ENCODE assay signal across 29 cellular contexts in genomic region chr22:44091751-44092150, GRCh38.
"Had no signal": no experiment of that assay in that cellular context is flagged by ENCODE, and none has a peak within 500 bp of the region (broad histone marks: within the 10 kb centered on the region; RNA-seq: fewer than 3 reads in every experiment).

No MANE protein-coding gene starts in this region.

- H3K27me3 ChIP-seq: ascending aorta, cardiac muscle cell, esophagus muscularis mucosa, gastrocnemius medialis, heart left ventricle had no signal

- DNase-seq: activated CD4-positive, CD25-positive, alpha-beta regulatory T cell; activated CD4-positive, CD25-positive, alpha-beta regulatory T cell treated with anti-CD3 and anti-CD28 coated beads, Interleukin-2, amount 50 U/mL, for 72 hours; activated CD8-positive, alpha-beta memory T cell treated with anti-CD3 and anti-CD28 coated beads, Interleukin-2, amount 10 ng/mL, durations not matched to agents 7 days and 5 days; activated CD8-positive, alpha-beta memory T cell treated with anti-CD3 and anti-CD28 coated beads, Interleukin-2, amount 50 U/mL, for 4 hours; activated gamma-delta T cell; activated naive CD4-positive, alpha-beta T cell; activated naive CD8-positive, alpha-beta T cell treated with anti-CD3 and anti-CD28 coated beads, Interleukin-2, amount 10 ng/mL, durations not matched to agents 7 days and 5 days; activated T-cell treated with anti-CD3 and anti-CD28 coated beads, Interleukin-2, amount 50 U/mL, for 1 hour; cortex of kidney; effector CD4-positive, alpha-beta T cell; effector memory CD8-positive, alpha-beta T cell; foreskin keratinocyte; gastrocnemius medialis; glutamatergic neuron had no signal

- H3K27ac Mint-ChIP-seq: activated CD4-positive, alpha-beta memory T cell treated with anti-CD3 and anti-CD28 coated beads for 36 hours; activated CD4-positive, alpha-beta T cell treated with anti-CD3 and anti-CD28 coated beads for 36 hours; activated CD4-positive, alpha-beta T cell treated with anti-CD3 and anti-CD28 coated beads, Interleukin-2, amount 10 ng/mL, durations not matched to agents 24 days and 14 days; activated CD8-positive, alpha-beta memory T cell treated with anti-CD3 and anti-CD28 coated beads, Interleukin-2, amount 10 ng/mL, durations not matched to agents 7 days and 5 days; activated CD8-positive, alpha-beta T cell treated with anti-CD3 and anti-CD28 coated beads, Interleukin-2, amount 10 ng/mL, durations not matched to agents 7 days and 5 days; activated naive CD4-positive, alpha-beta T cell treated with anti-CD3 and anti-CD28 coated beads, Interleukin-2, amount 10 ng/mL, durations not matched to agents 7 days and 5 days; activated naive CD4-positive, alpha-beta T cell treated with anti-CD3 and anti-CD28 coated beads, Interleukin-2, amount 50 U/mL, for 72 hours; activated naive CD8-positive, alpha-beta T cell treated with anti-CD3 and anti-CD28 coated beads, Interleukin-2, amount 10 ng/mL, durations not matched to agents 7 days and 5 days; activated T-helper 1 cell treated with anti-CD3 and anti-CD28 coated beads, Interleukin-12 subunit alpha, Interleukin-12 subunit beta, Interleukin-2, Interleukin-4 antibody, amounts not matched to agents 30 ng/mL and 10 ng/mL and 1 ng/mL, durations not matched to agents 14 hours and 24 hours and 36 hours; effector memory CD8-positive, alpha-beta T cell; T-helper 2 cell treated with Interferon-gamma antibody and Interleukin-4, amounts not matched to agents 5 μg/mL and 100 μg/mL, for 36 hours had no signal

- H3K4me1 ChIP-seq: breast epithelium had no signal

- ATAC-seq: foreskin keratinocyte, gastrocnemius medialis, heart left ventricle had no signal

- H3K4me3 Mint-ChIP-seq: activated CD4-positive, alpha-beta memory T cell treated with anti-CD3 and anti-CD28 coated beads for 36 hours; activated CD4-positive, alpha-beta T cell treated with anti-CD3 and anti-CD28 coated beads for 36 hours; activated CD4-positive, alpha-beta T cell treated with anti-CD3 and anti-CD28 coated beads, Interleukin-2, amount 10 ng/mL, durations not matched to agents 24 days and 14 days; activated CD8-positive, alpha-beta memory T cell treated with anti-CD3 and anti-CD28 coated beads, Interleukin-2, amount 10 ng/mL, durations not matched to agents 7 days and 5 days; activated CD8-positive, alpha-beta T cell treated with anti-CD3 and anti-CD28 coated beads, Interleukin-2, amount 10 ng/mL, durations not matched to agents 7 days and 5 days; activated naive CD4-positive, alpha-beta T cell treated with anti-CD3 and anti-CD28 coated beads, Interleukin-2, amount 10 ng/mL, durations not matched to agents 7 days and 5 days; activated naive CD8-positive, alpha-beta T cell treated with anti-CD3 and anti-CD28 coated beads, Interleukin-2, amount 10 ng/mL, durations not matched to agents 7 days and 5 days; activated T-helper 1 cell treated with anti-CD3 and anti-CD28 coated beads, Interleukin-12 subunit alpha, Interleukin-12 subunit beta, Interleukin-2, Interleukin-4 antibody, amounts not matched to agents 30 ng/mL and 10 ng/mL and 1 ng/mL, durations not matched to agents 14 hours and 24 hours and 36 hours; brain; effector memory CD8-positive, alpha-beta T cell; T-helper 1 cell treated with Interleukin-12 subunit alpha and Interleukin-12 subunit beta and Interleukin-4 antibody, amounts not matched to agents 30 μg/mL and 1 μg/mL, for 36 hours; T-helper 2 cell treated with Interferon-gamma antibody and Interleukin-4, amounts not matched to agents 5 μg/mL and 100 μg/mL, for 36 hours had no signal

- H3K27me3 Mint-ChIP-seq: activated CD4-positive, alpha-beta memory T cell treated with anti-CD3 and anti-CD28 coated beads for 36 hours; activated CD4-positive, alpha-beta T cell treated with anti-CD3 and anti-CD28 coated beads for 36 hours; activated CD4-positive, alpha-beta T cell treated with anti-CD3 and anti-CD28 coated beads, Interleukin-2, amount 10 ng/mL, durations not matched to agents 24 days and 14 days; activated CD8-positive, alpha-beta memory T cell treated with anti-CD3 and anti-CD28 coated beads, Interleukin-2, amount 10 ng/mL, durations not matched to agents 7 days and 5 days; activated naive CD4-positive, alpha-beta T cell treated with anti-CD3 and anti-CD28 coated beads, Interleukin-2, amount 10 ng/mL, durations not matched to agents 7 days and 5 days; activated naive CD8-positive, alpha-beta T cell treated with anti-CD3 and anti-CD28 coated beads, Interleukin-2, amount 10 ng/mL, durations not matched to agents 7 days and 5 days; brain; effector memory CD8-positive, alpha-beta T cell had no signal

- H3K9me3 ChIP-seq: ascending aorta, breast epithelium, esophagus muscularis mucosa, gastrocnemius medialis, heart left ventricle had no signal

- H3K36me3 ChIP-seq: ascending aorta, breast epithelium, cardiac muscle cell had no signal

- H3K27ac ChIP-seq: ascending aorta, breast epithelium, cardiac muscle cell, esophagus muscularis mucosa, foreskin keratinocyte, heart left ventricle had no signal

- H3K9me3 Mint-ChIP-seq: activated CD4-positive, alpha-beta memory T cell treated with anti-CD3 and anti-CD28 coated beads for 36 hours; activated CD4-positive, alpha-beta T cell treated with anti-CD3 and anti-CD28 coated beads, Interleukin-2, amount 10 ng/mL, durations not matched to agents 24 days and 14 days; activated naive CD4-positive, alpha-beta T cell treated with anti-CD3 and anti-CD28 coated beads, Interleukin-2, amount 10 ng/mL, durations not matched to agents 7 days and 5 days; activated naive CD4-positive, alpha-beta T cell treated with anti-CD3 and anti-CD28 coated beads, Interleukin-2, amount 50 U/mL, for 72 hours; activated naive CD8-positive, alpha-beta T cell treated with anti-CD3 and anti-CD28 coated beads, Interleukin-2, amount 10 ng/mL, durations not matched to agents 7 days and 5 days; activated T-helper 1 cell treated with anti-CD3 and anti-CD28 coated beads, Interleukin-12 subunit alpha, Interleukin-12 subunit beta, Interleukin-2, Interleukin-4 antibody, amounts not matched to agents 30 ng/mL and 10 ng/mL and 1 ng/mL, durations not matched to agents 14 hours and 24 hours and 36 hours; effector memory CD8-positive, alpha-beta T cell; T-helper 1 cell treated with Interleukin-12 subunit alpha and Interleukin-12 subunit beta and Interleukin-4 antibody, amounts not matched to agents 30 μg/mL and 1 μg/mL, for 36 hours; T-helper 2 cell treated with Interferon-gamma antibody and Interleukin-4, amounts not matched to agents 5 μg/mL and 100 μg/mL, for 36 hours had no signal

- H3K36me3 Mint-ChIP-seq: activated naive CD4-positive, alpha-beta T cell treated with anti-CD3 and anti-CD28 coated beads, Interleukin-2, amount 10 ng/mL, durations not matched to agents 7 days and 5 days; activated naive CD4-positive, alpha-beta T cell treated with anti-CD3 and anti-CD28 coated beads, Interleukin-2, amount 50 U/mL, for 72 hours; brain had no signal

- H3K4me3 ChIP-seq: ascending aorta, breast epithelium, cardiac muscle cell, esophagus muscularis mucosa, heart left ventricle had no signal
